In genomic region chr1:205191127-205191577, GRCh38 we compare ENCODE assay signal across 1 cellular context.
TF ChIP-seq lines count a peak whose summit lies in the region.

No MANE protein-coding gene starts in this region.

TF ChIP-seq in SK-N-SH treated with all-trans-retinoic acid at 6 μM for 48 hours, 23 proteins besides CTCF, POLR2A, EP300 and RAD21 (continued from another document):
- no peak for TF ChIP-seq POU6F1 (CRISPR knock-in tag; IDR thresholded peaks at IDR 0.05; ENCODE audit: borderline replicate concordance, low read depth)
- TF ChIP-seq ESRRG (CRISPR knock-in tag; IDR thresholded peaks at IDR 0.05): no peak
